In the genomic region with DNA sequence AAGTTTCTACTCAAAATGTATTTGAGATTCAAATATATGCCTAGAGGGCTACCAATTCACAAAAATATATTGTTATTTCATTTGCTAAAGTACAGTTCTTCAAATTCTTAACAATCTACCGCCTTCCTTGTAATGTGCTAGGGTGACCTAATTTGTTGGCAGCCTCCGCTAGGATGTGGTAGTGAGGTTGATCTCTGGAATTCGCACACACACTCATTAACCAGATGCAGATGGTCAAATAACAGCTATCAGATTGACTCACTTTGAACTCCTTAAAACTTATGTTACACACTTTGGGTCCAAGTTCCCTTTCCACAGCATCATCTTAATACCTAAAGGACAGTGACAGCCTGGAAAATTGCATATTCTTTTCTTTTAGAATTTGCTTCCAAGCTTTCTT, we compare ENCODE assay signal across 17 cellular contexts.
DNase-seq lines count a peak whose midpoint lies in the region; ATAC-seq and TF ChIP-seq lines count a peak whose summit lies in the region.
"Had no signal": no experiment of that assay in that cellular context is flagged by ENCODE, and none has a peak within 500 bp of the region (broad histone marks: within the 10 kb centered on the region; RNA-seq: fewer than 3 reads in every experiment).

No MANE protein-coding gene starts in this region.

- peak in 1 of 2 donors; percentile 17 for TF ChIP-seq EP300 in tibial nerve (IDR thresholded peaks at IDR 0.05)

- 51% methylated on average over 3 of the region's 3 CpGs for WGBS in right cardiac atrium
- WGBS in tibial nerve, 2 donors: 57 to 59% methylated on average over 3 of the region's 3 CpGs

- H3K27me3 ChIP-seq in right cardiac atrium (ENCODE audit: control insufficient read depth, insufficient read depth): no peaks in the 10 kb centered on the region
- H3K27me3 ChIP-seq in tibial nerve: no peaks in the 10 kb centered on the region
- no peaks in the 10 kb centered on the region for H3K27me3 ChIP-seq in naive thymus-derived CD4-positive, alpha-beta T cell (ENCODE audit: control insufficient read depth in 2 of 2, insufficient read depth in 2 of 2, low read length in 2 of 2)

- no peak overlapping the region for H3K4me3 Mint-ChIP-seq in naive thymus-derived CD4-positive, alpha-beta T cell
- H3K4me3 Mint-ChIP-seq: activated CD4-positive, alpha-beta memory T cell treated with anti-CD3 and anti-CD28 coated beads, Interleukin-2, amount 10 ng/mL, durations not matched to agents 7 days and 5 days; activated naive CD8-positive, alpha-beta T cell treated with anti-CD3 and anti-CD28 coated beads for 36 hours; endodermal cell; type B pancreatic cell had no signal

- CTCF ChIA-PET in naive thymus-derived CD4-positive, alpha-beta T cell (lab: Charles Lee): no interaction called here

- no peak overlapping the region for H3K27ac ChIP-seq in right cardiac atrium (ENCODE audit: low read length)
- no peak overlapping the region for H3K27ac ChIP-seq in tibial nerve
- no peak overlapping the region for H3K27ac ChIP-seq in coronary artery
- H3K27ac ChIP-seq in naive thymus-derived CD4-positive, alpha-beta T cell (ENCODE audit: low read depth, low read length): no peak overlapping the region

- no peak for TF ChIP-seq POLR2A in tibial nerve (IDR thresholded peaks at IDR 0.05)

- H3K27me3 Mint-ChIP-seq in naive thymus-derived CD4-positive, alpha-beta T cell: peaks cover 0 to 4% (median 4%) of the 10 kb centered on the region in 5 donors
- H3K27me3 Mint-ChIP-seq: activated CD4-positive, alpha-beta memory T cell treated with anti-CD3 and anti-CD28 coated beads, Interleukin-2, amount 10 ng/mL, durations not matched to agents 7 days and 5 days; activated naive CD8-positive, alpha-beta T cell treated with anti-CD3 and anti-CD28 coated beads for 36 hours; type B pancreatic cell had no signal

- H3K4me1 Mint-ChIP-seq in naive thymus-derived CD4-positive, alpha-beta T cell: peaks cover 0 to 2% (median 0%) of the 10 kb centered on the region in 7 donors
- H3K4me1 Mint-ChIP-seq: activated CD4-positive, alpha-beta memory T cell treated with anti-CD3 and anti-CD28 coated beads, Interleukin-2, amount 10 ng/mL, durations not matched to agents 7 days and 5 days; activated naive CD8-positive, alpha-beta T cell treated with anti-CD3 and anti-CD28 coated beads for 36 hours had no signal

- no peak overlapping the region for H3K27ac Mint-ChIP-seq in naive thymus-derived CD4-positive, alpha-beta T cell
- H3K27ac Mint-ChIP-seq: activated CD4-positive, alpha-beta memory T cell treated with anti-CD3 and anti-CD28 coated beads, Interleukin-2, amount 10 ng/mL, durations not matched to agents 7 days and 5 days; activated naive CD8-positive, alpha-beta T cell treated with anti-CD3 and anti-CD28 coated beads for 36 hours; endodermal cell; type B pancreatic cell had no signal

- H3K36me3 Mint-ChIP-seq in naive thymus-derived CD4-positive, alpha-beta T cell: no peaks in the 10 kb centered on the region
- H3K36me3 Mint-ChIP-seq: activated naive CD8-positive, alpha-beta T cell treated with anti-CD3 and anti-CD28 coated beads for 36 hours; type B pancreatic cell had no signal

- TF ChIP-seq CTCF in tibial nerve (IDR thresholded peaks at IDR 0.05) (no peak), coronary artery (IDR thresholded peaks at IDR 0.05) (no peak)

- peaks cover 0 to 4% (median 0%) of the 10 kb centered on the region in 11 donors for H3K9me3 Mint-ChIP-seq in naive thymus-derived CD4-positive, alpha-beta T cell
- H3K9me3 Mint-ChIP-seq: activated CD4-positive, alpha-beta memory T cell treated with anti-CD3 and anti-CD28 coated beads, Interleukin-2, amount 10 ng/mL, durations not matched to agents 7 days and 5 days; activated naive CD8-positive, alpha-beta T cell treated with anti-CD3 and anti-CD28 coated beads for 36 hours; endodermal cell; type B pancreatic cell had no signal

- H3K4me1 ChIP-seq in right cardiac atrium (ENCODE audit: control insufficient read depth, insufficient read depth, low read length) (no peaks in the 10 kb centered on the region), tibial nerve (no peaks in the 10 kb centered on the region)
- no peaks in the 10 kb centered on the region for H3K4me1 ChIP-seq in naive thymus-derived CD4-positive, alpha-beta T cell (ENCODE audit: control insufficient read depth in 2 of 2, insufficient read depth in 2 of 2, low read length in 2 of 2)

- intact Hi-C loops in right cardiac atrium (cut with DNase I): no loop called here
- intact Hi-C loops in naive thymus-derived CD4-positive, alpha-beta T cell (cut with micrococcal nuclease): loop anchor here in 1 of 2 donors (10.0 kb wide), 1 partner anchor 253 kb away; no protein-coding TSS in a partner anchor

- peak in 1 of 2 donors; percentile 23 for ATAC-seq in right cardiac atrium
- no peak for ATAC-seq in GM21390 (IDR thresholded peaks at IDR 0.05; ENCODE audit: unreplicated experiment)
- ATAC-seq in naive thymus-derived CD4-positive, alpha-beta T cell: no peak
- ATAC-seq: HCT116 had no signal

- H3K4me3 ChIP-seq in right cardiac atrium (ENCODE audit: low read length): no peak overlapping the region
- no peak overlapping the region for H3K4me3 ChIP-seq in tibial nerve
- no peak overlapping the region for H3K4me3 ChIP-seq in coronary artery
- H3K4me3 ChIP-seq in naive thymus-derived CD4-positive, alpha-beta T cell (ENCODE audit: low read length): no peak overlapping the region

- no peaks in the 10 kb centered on the region for H3K9me3 ChIP-seq in right cardiac atrium (ENCODE audit: control insufficient read depth, low read length)
- H3K9me3 ChIP-seq in tibial nerve: peaks cover 0 to 3% (median 0%) of the 10 kb centered on the region in 4 donors
- H3K9me3 ChIP-seq in naive thymus-derived CD4-positive, alpha-beta T cell (ENCODE audit: control insufficient read depth in 2 of 3, low read length in 3 of 3): no peaks in the 10 kb centered on the region

- H3K36me3 ChIP-seq in tibial nerve: no peaks in the 10 kb centered on the region
- no peaks in the 10 kb centered on the region for H3K36me3 ChIP-seq in naive thymus-derived CD4-positive, alpha-beta T cell (ENCODE audit: control insufficient read depth in 2 of 3, insufficient read depth in 3 of 3, low read length in 3 of 3)

- peak; percentile 41 for DNase-seq in NCI-H2171 treated with DMSO at 0.1 percent for 48 hours (lab: John Stamatoyannopoulos, UW)
- DNase-seq in NCI-H2171 (lab: John Stamatoyannopoulos, UW): no peak
- DNase-seq in amniotic epithelial cell (ENCODE audit: low read depth): peak; percentile 95
- peak in 2 of 3 donors; percentile 20 to 53 for DNase-seq in right cardiac atrium
- DNase-seq in tibial nerve (ENCODE audit: low spot score in 2 of 2): peak; percentile 18 to 40
- no peak for DNase-seq in coronary artery (ENCODE audit: low spot score)
- no peak for DNase-seq in naive thymus-derived CD4-positive, alpha-beta T cell
- DNase-seq: activated CD4-positive, alpha-beta memory T cell treated with anti-CD3 and anti-CD28 coated beads, Interleukin-2, amount 10 ng/mL, durations not matched to agents 7 days and 5 days; activated naive CD8-positive, alpha-beta T cell treated with anti-CD3 and anti-CD28 coated beads for 36 hours; endodermal cell; GDM1; islet precursor cell; MV-4-11; NK-92 treated with Interleukin-12 subunit alpha and Interleukin-12 subunit beta, amount 100 ng/mL, for 24 hours had no signal

- POLR2A ChIA-PET in naive thymus-derived CD4-positive, alpha-beta T cell (lab: Charles Lee): no interaction called here

Comparison
In these comparisons a context has a peak if more than half of its experiments do, and no peak if none do; other contexts are left out.
1. DNase-seq: peak in NCI-H2171 treated with DMSO at 0.1 percent for 48 hours (single experiment), amniotic epithelial cell (single experiment), right cardiac atrium (2 of 3) and tibial nerve (2 of 2); none in NCI-H2171 (single experiment), coronary artery (single experiment) and naive thymus-derived CD4-positive, alpha-beta T cell (0 of 9).